ENCODE assay signal across 9 cellular contexts in the genomic region with DNA sequence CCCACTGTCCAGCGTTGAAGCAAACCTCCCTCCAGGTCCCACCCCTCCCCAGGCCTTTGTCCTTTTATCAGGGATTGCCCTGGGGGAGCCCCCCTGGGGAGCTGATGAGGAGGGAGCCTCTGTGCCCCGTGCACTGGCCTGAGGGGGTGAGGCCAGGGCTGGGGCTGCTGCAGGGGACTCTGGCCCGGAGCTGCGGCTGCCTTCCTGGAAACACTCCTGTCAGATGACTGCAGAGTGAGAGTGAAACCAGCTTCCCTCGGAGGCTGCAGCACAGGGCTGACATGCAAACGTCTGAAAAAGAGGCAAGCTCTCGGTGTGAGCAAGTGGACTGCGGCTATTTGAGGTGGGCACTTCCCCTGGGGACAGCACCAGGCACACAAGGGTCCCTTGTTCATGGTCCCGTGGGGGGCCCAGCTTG. TPM values are rescaled to one million over a fixed set of nuclear protein-coding genes. Genes with fewer than 3 reads are reported as not detected.
A peak's percentile ranks its signal among the peaks of the same experiment; 100 is the strongest.
DNase-seq lines count a peak whose midpoint lies in the region; ATAC-seq and TF ChIP-seq lines count a peak whose summit lies in the region.
"Had no signal": no experiment of that assay in that cellular context is flagged by ENCODE, and none has a peak within 500 bp of the region (broad histone marks: within the 10 kb centered on the region; RNA-seq: fewer than 3 reads in every experiment).

No MANE protein-coding gene starts in this region.

- H3K9me3 Mint-ChIP-seq in T-helper 1 cell treated with Interleukin-12 subunit alpha and Interleukin-12 subunit beta and Interleukin-4 antibody, amounts not matched to agents 30 μg/mL and 1 μg/mL, for 36 hours: no peaks in the 10 kb centered on the region

- DNase-seq in NCI-H1417 (lab: John Stamatoyannopoulos, UW): peak in 2 of 3 experiments; percentile 30 to 62
- no peak for DNase-seq in NCI-H1417 treated with DMSO at 0.1 percent for 48 hours (lab: John Stamatoyannopoulos, UW)
- no peak for DNase-seq in effector memory CD4-positive, alpha-beta T cell
- peak; percentile 85 for DNase-seq in spleen
- no peak for DNase-seq in dedifferentiated amniotic fluid mesenchymal stem cell (ENCODE audit: extremely low spot score)

- peak overlapping the region; percentile 57 for H3K4me3 ChIP-seq in effector memory CD4-positive, alpha-beta T cell (ENCODE audit: insufficient read depth, low read depth, low read length, poor library complexity, severe bottlenecking)
- peak overlapping the region; percentile 29 to 71 (median 40) for H3K4me3 ChIP-seq in spleen

- H3K4me3 Mint-ChIP-seq in T-helper 1 cell treated with Interleukin-12 subunit alpha and Interleukin-12 subunit beta and Interleukin-4 antibody, amounts not matched to agents 30 μg/mL and 1 μg/mL, for 36 hours: peak overlapping the region; percentile 80

- peak overlapping the region; percentile 96 for H3K27ac Mint-ChIP-seq in T-helper 1 cell treated with Interleukin-12 subunit alpha and Interleukin-12 subunit beta and Interleukin-4 antibody, amounts not matched to agents 30 μg/mL and 1 μg/mL, for 36 hours

- intact Hi-C loops in spleen (cut with DNase I; ENCODE audit: low total_unique reads): loop anchor here (10.0 kb wide), 1 partner anchor 63 kb away; the partner anchor contains the start of genes C8G and FBXW5

- H3K27me3 Mint-ChIP-seq in T-helper 1 cell treated with Interleukin-12 subunit alpha and Interleukin-12 subunit beta and Interleukin-4 antibody, amounts not matched to agents 30 μg/mL and 1 μg/mL, for 36 hours (ENCODE audit: low read depth): no peaks in the 10 kb centered on the region

- no peaks in the 10 kb centered on the region for H3K36me3 ChIP-seq in effector memory CD4-positive, alpha-beta T cell (ENCODE audit: control insufficient read depth, insufficient read depth, low read length)
- no peaks in the 10 kb centered on the region for H3K36me3 ChIP-seq in spleen
- H3K36me3 ChIP-seq: neutrophil had no signal

- peak overlapping the region; percentile 76 for H3K27ac ChIP-seq in effector memory CD4-positive, alpha-beta T cell (ENCODE audit: insufficient read depth, low read length, poor library complexity, severe bottlenecking)
- H3K27ac ChIP-seq in spleen: peak overlapping the region; percentile 69 to 89 (median 81)
- H3K27ac ChIP-seq: neutrophil had no signal

- no peak for TF ChIP-seq POLR2A in spleen (IDR thresholded peaks at IDR 0.05)

- no peaks in the 10 kb centered on the region for H3K27me3 ChIP-seq in effector memory CD4-positive, alpha-beta T cell (replicated peaks; ENCODE audit: control insufficient read depth, insufficient read depth, low read length, poor library complexity, severe bottlenecking)
- no peaks in the 10 kb centered on the region for H3K27me3 ChIP-seq in spleen (replicated peaks in 1 of 7)

- ATAC-seq in GM21360 (IDR thresholded peaks at IDR 0.05; ENCODE audit: unreplicated experiment) (no peak), HG02938 (IDR thresholded peaks at IDR 0.05; ENCODE audit: unreplicated experiment) (no peak)

- H3K4me1 Mint-ChIP-seq in T-helper 1 cell treated with Interleukin-12 subunit alpha and Interleukin-12 subunit beta and Interleukin-4 antibody, amounts not matched to agents 30 μg/mL and 1 μg/mL, for 36 hours (ENCODE audit: low read depth): peaks cover 33% of the 10 kb centered on the region

- peaks cover 9% of the 10 kb centered on the region for H3K36me3 Mint-ChIP-seq in T-helper 1 cell treated with Interleukin-12 subunit alpha and Interleukin-12 subunit beta and Interleukin-4 antibody, amounts not matched to agents 30 μg/mL and 1 μg/mL, for 36 hours (ENCODE audit: low read depth)

- H3K9me3 ChIP-seq in effector memory CD4-positive, alpha-beta T cell (ENCODE audit: control insufficient read depth, low read length): no peaks in the 10 kb centered on the region
- no peaks in the 10 kb centered on the region for H3K9me3 ChIP-seq in spleen
- H3K9me3 ChIP-seq: neutrophil had no signal

- 2 to 11% (median 5%) methylated on average over 7 to 9 of the region's 9 CpGs for WGBS in spleen, 5 donors

- TF ChIP-seq CTCF in spleen (IDR thresholded peaks at IDR 0.05 in 8 of 11, conservative IDR thresholded peaks at IDR 0.05 in 3 of 11): no peak

- H3K4me1 ChIP-seq in effector memory CD4-positive, alpha-beta T cell (ENCODE audit: control insufficient read depth, insufficient read depth, low read length, poor library complexity, severe bottlenecking): peaks cover 33% of the 10 kb centered on the region
- peaks cover 25 to 54% (median 36%) of the 10 kb centered on the region in 6 donors for H3K4me1 ChIP-seq in spleen

RNA-seq across cellular contexts. Expression of gene TRAF2, which starts 4.6 kb away (rescaled TPM):
- total RNA-seq in spleen: 10 to 100 TPM; 14.9 to 49.7 (median 29.6) TPM
- polyA plus RNA-seq in spleen: 10 to 100 TPM; 13.6 to 23.1 (median 19.6) TPM

RNA-seq across cellular contexts. Expression of gene EDF1, which starts 15.6 kb away (rescaled TPM):
- total RNA-seq in spleen: 100 to 1,000 TPM; 184 to 241 (median 225) TPM
- polyA plus RNA-seq in spleen: 100 to 1,000 TPM; 347 to 462 (median 441) TPM

RNA-seq across cellular contexts. Expression of gene MAMDC4, which starts 29.6 kb away (rescaled TPM):
- total RNA-seq in spleen: 10 to 100 TPM in 5 of 7 donors, 1 to 10 TPM in 2; 5.4 to 20.8 (median 11.3) TPM
- polyA plus RNA-seq in spleen: 10 to 100 TPM in 2 of 3 donors, 1 to 10 TPM in 1; 4.9 to 32.0 (median 12.7) TPM

RNA-seq across cellular contexts. Expression of gene PHPT1, which starts 32.5 kb away (rescaled TPM):
- 10 to 100 TPM; 32.3 to 71.0 (median 63.3) TPM for total RNA-seq in spleen
- polyA plus RNA-seq in spleen: 100 to 1,000 TPM in 2 of 3 donors, 10 to 100 TPM in 1; 95.9 to 117 (median 106) TPM

RNA-seq across cellular contexts. Expression of gene AJM1, which starts 39.4 kb away (rescaled TPM):
- total RNA-seq in spleen: 10 to 100 TPM in 1 of 7 donors, 1 to 10 TPM in 6; 3.3 to 13.1 (median 6.3) TPM
- 1 to 10 TPM in 2 of 3 donors, under 1 TPM in 1; 0.91 to 3.9 (median 1.0) TPM for polyA plus RNA-seq in spleen

Comparison
In these comparisons a context has a peak if more than half of its experiments do, and no peak if none do; other contexts are left out.
1. DNase-seq: peak in NCI-H1417 (2 of 3) and spleen (single experiment); none in NCI-H1417 treated with DMSO at 0.1 percent for 48 hours (single experiment), effector memory CD4-positive, alpha-beta T cell (0 of 3) and dedifferentiated amniotic fluid mesenchymal stem cell (single experiment).